Comparison of ENCODE assay signal across 11 cellular contexts in the genomic region with DNA sequence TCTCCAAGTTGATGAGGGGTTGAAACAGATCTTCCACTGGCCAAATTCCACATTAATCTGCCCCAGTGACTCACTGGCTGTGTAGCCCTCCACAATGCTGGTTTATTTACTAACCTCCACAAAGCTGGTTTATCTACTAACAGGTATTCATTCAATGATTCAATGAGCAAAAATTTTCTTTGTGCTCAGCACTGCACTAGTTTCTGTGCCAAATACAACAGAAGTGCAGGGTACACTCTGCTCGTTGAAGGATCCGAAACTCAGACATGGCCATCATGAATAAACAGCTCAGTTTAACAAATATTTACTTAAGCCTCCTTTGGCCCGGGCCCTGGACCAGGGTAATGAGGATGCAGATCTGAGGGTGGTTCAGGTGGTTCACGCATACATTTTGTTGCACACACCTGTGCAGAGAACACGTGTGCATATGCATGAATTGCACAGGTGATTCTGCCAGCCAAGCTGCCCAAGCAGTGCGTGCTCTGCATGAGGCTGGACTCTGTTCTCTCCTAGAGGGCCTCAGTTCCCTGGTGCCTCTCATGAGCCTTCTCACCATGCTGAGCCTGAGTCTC.
DNase-seq lines count a peak whose midpoint lies in the region; ATAC-seq and TF ChIP-seq lines count a peak whose summit lies in the region.
"Had no signal": no experiment of that assay in that cellular context is flagged by ENCODE, and none has a peak within 500 bp of the region (broad histone marks: within the 10 kb centered on the region; RNA-seq: fewer than 3 reads in every experiment).

No MANE protein-coding gene starts in this region.

- H3K36me3 Mint-ChIP-seq in Caco-2 (ENCODE audit: insufficient read depth, unreplicated experiment) = peaks cover 8% of the 10 kb centered on the region
- H3K36me3 Mint-ChIP-seq in brain = peaks cover 74% of the 10 kb centered on the region
- H3K36me3 Mint-ChIP-seq in stimulated activated naive B cell treated with anti-CD40 and anti-IgM and Interleukin-4, amounts not matched to agents 10 μg/mL and 1 μg/mL and 100 μg/mL, for 72 hours = no peaks in the 10 kb centered on the region

- TF ChIP-seq POLR2A in right lobe of liver (IDR thresholded peaks at IDR 0.05) (no peak), suprapubic skin (IDR thresholded peaks at IDR 0.05) (no peak)

- 29% methylated on average over 3 of the region's 6 CpGs for WGBS in right lobe of liver (ENCODE audit: insufficient coverage, low coverage, low lambda C conversion rate, missing lambda C conversion rate)
- 65% methylated on average over 6 of the region's 6 CpGs for WGBS in suprapubic skin

- TF ChIP-seq CTCF in Caco-2 (IDR thresholded peaks at IDR 0.05; ENCODE audit: insufficient read depth in 1 of 2, low read depth in 1 of 2, low read length in 1 of 2, severe bottlenecking in 1 of 2, unreplicated experiment in 1 of 2) (no peak), brain (conservative IDR thresholded peaks at IDR 0.05) (no peak), right lobe of liver (IDR thresholded peaks at IDR 0.05) (no peak), suprapubic skin (IDR thresholded peaks at IDR 0.05) (no peak)

- H3K27ac Mint-ChIP-seq in Caco-2 (ENCODE audit: unreplicated experiment) = peak overlapping the region; percentile 63
- peak overlapping the region in 3 of 5 experiments; percentile 32 to 67 (median 65) for H3K27ac Mint-ChIP-seq in brain
- no peak overlapping the region for H3K27ac Mint-ChIP-seq in stimulated activated naive B cell treated with anti-CD40 and anti-IgM and Interleukin-4, amounts not matched to agents 10 μg/mL and 1 μg/mL and 100 μg/mL, for 72 hours

- TF ChIP-seq EP300 in suprapubic skin (IDR thresholded peaks at IDR 0.05) = no peak

- H3K9me3 Mint-ChIP-seq in Caco-2 (ENCODE audit: unreplicated experiment) = no peaks in the 10 kb centered on the region
- no peaks in the 10 kb centered on the region for H3K9me3 Mint-ChIP-seq in brain
- no peaks in the 10 kb centered on the region for H3K9me3 Mint-ChIP-seq in stimulated activated naive B cell treated with anti-CD40 and anti-IgM and Interleukin-4, amounts not matched to agents 10 μg/mL and 1 μg/mL and 100 μg/mL, for 72 hours

- ATAC-seq in right lobe of liver = peak; percentile 90 to 96 (median 95)
- ATAC-seq in stimulated activated naive B cell treated with anti-CD40 and anti-IgM and Interleukin-4, amounts not matched to agents 10 μg/mL and 1 μg/mL and 100 μg/mL, for 72 hours (replicated peaks) = no peak

- intact Hi-C loops in Caco-2 (cut with micrococcal nuclease; ENCODE audit: unreplicated experiment) (loop anchor here (1.0 kb wide), 2 partner anchors 35 to 68 kb away; no protein-coding TSS in a partner anchor), right lobe of liver (cut with DNase I) (no loop called here)

- H3K27me3 Mint-ChIP-seq in Caco-2 (ENCODE audit: insufficient read depth, unreplicated experiment) (no peaks in the 10 kb centered on the region), brain (no peaks in the 10 kb centered on the region)
- peaks cover 0 to 12% of the 10 kb centered on the region in 2 donors for H3K27me3 Mint-ChIP-seq in stimulated activated naive B cell treated with anti-CD40 and anti-IgM and Interleukin-4, amounts not matched to agents 10 μg/mL and 1 μg/mL and 100 μg/mL, for 72 hours

- DNase-seq in Caco-2 (peak; percentile 65 to 72), NCI-H2029 treated with DMSO at 0.1 percent for 48 hours (lab: John Stamatoyannopoulos, UW) (peak; percentile 83), right lobe of liver (peak in 2 of 3 donors; percentile 44 to 65), amniotic stem cell (lab: John Stamatoyannopoulos, UW) (no peak), suprapubic skin (ENCODE audit: low spot score in 2 of 2) (no peak)
- no peak for DNase-seq in effector memory CD4-positive, alpha-beta T cell
- no peak for DNase-seq in stimulated activated naive B cell treated with anti-CD40 and anti-IgM and Interleukin-4, amounts not matched to agents 10 μg/mL and 1 μg/mL and 100 μg/mL, for 72 hours
- DNase-seq: activated CD4-positive, alpha-beta T cell treated with anti-CD3 and anti-CD28 coated beads, Interleukin-2, amount 50 U/mL, for 48 hours; NCI-H187; SIG-M5 had no signal

- peak overlapping the region in 1 of 3 donors; percentile 27 for H3K27ac ChIP-seq in right lobe of liver
- no peak overlapping the region for H3K27ac ChIP-seq in effector memory CD4-positive, alpha-beta T cell (ENCODE audit: insufficient read depth, low read length, poor library complexity, severe bottlenecking)
- no peak overlapping the region for H3K27ac ChIP-seq in suprapubic skin

- BruUV-seq in Caco-2 (replicated peaks; lab: Mats Ljungman, UMichigan) = no TSS peak

- CTCF ChIA-PET in Caco-2 (lab: Charles Lee) = interaction anchor here (0.6 kb wide), 1 partner anchor 69 kb away, joined by 3 read pairs; no protein-coding TSS in a partner anchor

- H3K9me3 ChIP-seq in Caco-2 (no peaks in the 10 kb centered on the region), right lobe of liver (no peaks in the 10 kb centered on the region), suprapubic skin (no peaks in the 10 kb centered on the region)
- H3K9me3 ChIP-seq in effector memory CD4-positive, alpha-beta T cell (ENCODE audit: control insufficient read depth, low read length) = no peaks in the 10 kb centered on the region

- H3K36me3 ChIP-seq in Caco-2 (ENCODE audit: control insufficient read depth, insufficient read depth, low read length) (peaks cover 1% of the 10 kb centered on the region; the same call in 1 of the 2 replicates), right lobe of liver (no peaks in the 10 kb centered on the region), suprapubic skin (peaks cover 57% of the 10 kb centered on the region)
- H3K36me3 ChIP-seq in effector memory CD4-positive, alpha-beta T cell (ENCODE audit: control insufficient read depth, insufficient read depth, low read length) = no peaks in the 10 kb centered on the region

- H3K4me1 ChIP-seq in Caco-2 = peaks cover 28% of the 10 kb centered on the region
- peaks cover 0 to 13% (median 0%) of the 10 kb centered on the region in 4 donors for H3K4me1 ChIP-seq in right lobe of liver
- no peaks in the 10 kb centered on the region for H3K4me1 ChIP-seq in effector memory CD4-positive, alpha-beta T cell (ENCODE audit: control insufficient read depth, insufficient read depth, low read length, poor library complexity, severe bottlenecking)
- peaks cover 12% of the 10 kb centered on the region for H3K4me1 ChIP-seq in suprapubic skin

- no peaks in the 10 kb centered on the region for H3K27me3 ChIP-seq in Caco-2 (replicated peaks; ENCODE audit: control insufficient read depth, insufficient read depth, low read length)
- no peaks in the 10 kb centered on the region for H3K27me3 ChIP-seq in right lobe of liver
- H3K27me3 ChIP-seq in effector memory CD4-positive, alpha-beta T cell (replicated peaks; ENCODE audit: control insufficient read depth, insufficient read depth, low read length, poor library complexity, severe bottlenecking) = no peaks in the 10 kb centered on the region
- H3K27me3 ChIP-seq in suprapubic skin = no peaks in the 10 kb centered on the region

- peaks cover 33% of the 10 kb centered on the region for H3K4me1 Mint-ChIP-seq in Caco-2 (ENCODE audit: low read depth, unreplicated experiment)
- H3K4me1 Mint-ChIP-seq in brain = peaks cover 30% of the 10 kb centered on the region
- H3K4me1 Mint-ChIP-seq in stimulated activated naive B cell treated with anti-CD40 and anti-IgM and Interleukin-4, amounts not matched to agents 10 μg/mL and 1 μg/mL and 100 μg/mL, for 72 hours = no peaks in the 10 kb centered on the region

- H3K4me3 ChIP-seq in Caco-2 (ENCODE audit: low read depth, low read length) (no peak overlapping the region), right lobe of liver (no peak overlapping the region), suprapubic skin (no peak overlapping the region)
- H3K4me3 ChIP-seq in effector memory CD4-positive, alpha-beta T cell (ENCODE audit: insufficient read depth, low read depth, low read length, poor library complexity, severe bottlenecking) = no peak overlapping the region

- peak overlapping the region; percentile 37 for H3K4me3 Mint-ChIP-seq in Caco-2 (ENCODE audit: unreplicated experiment)
- H3K4me3 Mint-ChIP-seq in brain = no peak overlapping the region
- H3K4me3 Mint-ChIP-seq in stimulated activated naive B cell treated with anti-CD40 and anti-IgM and Interleukin-4, amounts not matched to agents 10 μg/mL and 1 μg/mL and 100 μg/mL, for 72 hours = no peak overlapping the region

- POLR2A ChIA-PET in Caco-2 (lab: Charles Lee) = interaction anchor here (0.6 kb wide), 1 partner anchor 377 kb away, joined by 3 read pairs; a partner anchor contains a TSS

Comparison
In these comparisons a context has a peak if more than half of its experiments do, and no peak if none do; other contexts are left out.
1. DNase-seq: peak in Caco-2 (2 of 2), NCI-H2029 treated with DMSO at 0.1 percent for 48 hours (single experiment) and right lobe of liver (2 of 3); none in effector memory CD4-positive, alpha-beta T cell (0 of 3), amniotic stem cell (single experiment), suprapubic skin (0 of 2) and stimulated activated naive B cell treated with anti-CD40 and anti-IgM and Interleukin-4, amounts not matched to agents 10 μg/mL and 1 μg/mL and 100 μg/mL, for 72 hours (single experiment).
2. ATAC-seq: peak in right lobe of liver (4 of 4); none in stimulated activated naive B cell treated with anti-CD40 and anti-IgM and Interleukin-4, amounts not matched to agents 10 μg/mL and 1 μg/mL and 100 μg/mL, for 72 hours (0 of 2).